In the genomic region with DNA sequence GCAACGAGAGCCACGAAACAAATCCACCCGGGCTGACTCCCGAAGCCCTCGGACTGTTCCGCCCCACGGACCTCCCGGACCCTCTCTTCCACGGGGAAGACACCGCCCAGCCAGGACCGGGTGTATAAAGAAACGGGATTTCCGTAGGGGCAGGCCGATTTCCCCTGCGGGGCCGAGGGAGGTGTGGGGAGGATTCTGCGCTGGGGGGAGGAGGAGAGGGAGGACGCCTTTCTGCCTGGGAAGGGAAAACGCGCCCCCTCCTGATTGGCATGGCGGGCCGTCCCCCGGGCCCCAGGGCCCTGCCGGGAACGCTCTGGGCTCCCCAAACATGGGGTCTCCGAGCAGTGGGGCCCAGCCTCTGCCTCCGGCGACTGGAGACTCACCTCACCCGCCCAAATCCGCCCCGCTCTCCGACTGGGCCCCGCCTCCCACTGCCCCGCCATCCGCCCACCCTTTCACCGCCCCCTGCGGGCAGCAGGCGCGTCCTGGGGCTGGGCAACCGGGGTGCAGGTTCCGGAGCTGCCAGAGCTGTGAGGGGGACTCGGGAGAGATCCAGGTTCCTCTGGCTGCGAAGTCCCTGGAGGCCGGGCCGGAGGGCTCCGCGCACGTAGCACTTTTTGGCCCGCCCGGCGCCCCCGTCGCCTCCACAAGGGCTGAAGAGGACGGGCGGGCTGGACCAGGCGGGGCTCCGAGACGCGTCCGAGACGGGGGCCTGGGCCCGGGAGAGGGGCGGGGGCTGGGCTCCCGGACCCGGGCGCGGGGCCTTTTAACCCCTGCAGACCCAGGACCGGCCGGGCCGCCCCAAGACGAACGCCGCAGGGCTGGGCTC, we compare ENCODE assay signal across 8 cellular contexts. TPM values are rescaled to one million over a fixed set of nuclear protein-coding genes. Genes with fewer than 3 reads are reported as not detected.
A peak's percentile ranks its signal among the peaks of the same experiment; 100 is the strongest.
DNase-seq lines count a peak whose midpoint lies in the region; ATAC-seq and TF ChIP-seq lines count a peak whose summit lies in the region.

No MANE protein-coding gene starts in this region.

- no peaks in the 10 kb centered on the region for H3K9me3 ChIP-seq in H9 (ENCODE audit: control insufficient read depth, low read depth, low read length)
- peaks cover 12% of the 10 kb centered on the region for H3K9me3 ChIP-seq in endodermal cell (ENCODE audit: control insufficient read depth, low read length)
- H3K9me3 ChIP-seq in mucosa of stomach (ENCODE audit: control insufficient read depth, low read length) = no peaks in the 10 kb centered on the region

- H3K9ac ChIP-seq in H9 (ENCODE audit: extremely low read depth, insufficient read length, low read length) = peak overlapping the region; percentile 51
- peak overlapping the region; percentile 20 for H3K9ac ChIP-seq in endodermal cell (ENCODE audit: extremely low read depth, low read length, poor library complexity, severe bottlenecking)
- peak overlapping the region; percentile 66 for H3K9ac ChIP-seq in mucosa of stomach (ENCODE audit: low read length)

- no peak overlapping the region for H2BK15ac ChIP-seq in H9 (ENCODE audit: low read depth, low read length)

- no CpG with 5 or more reads among the region's 73 CpGs for WGBS in H9 (ENCODE audit: extremely low coverage, insufficient read length, low lambda C conversion rate)
- WGBS in endodermal cell (ENCODE audit: insufficient coverage in 1 of 2, insufficient read length in 1 of 2), 2 experiments = 6 to 7% methylated on average over 43 to 73 of the region's 73 CpGs

- peaks cover 20 to 48% (median 24%) of the 10 kb centered on the region in 3 experiments; a peak in 6 of 7 replicates for H3K36me3 Mint-ChIP-seq in H9 (ENCODE audit: insufficient read depth in 1 of 3, low read depth in 3 of 3)
- H3K36me3 Mint-ChIP-seq in activated CD4-positive, alpha-beta memory T cell treated with anti-CD3 and anti-CD28 coated beads, Interleukin-2, amount 10 ng/mL, durations not matched to agents 7 days and 5 days (ENCODE audit: low read depth) = peaks cover 27% of the 10 kb centered on the region
- peaks cover 20% of the 10 kb centered on the region for H3K36me3 Mint-ChIP-seq in endodermal cell (ENCODE audit: low read depth)
- peaks cover 23% of the 10 kb centered on the region for H3K36me3 Mint-ChIP-seq in stimulated activated memory B cell treated with anti-CD40 and anti-IgM and Interleukin-4, amounts not matched to agents 10 μg/mL and 1 μg/mL and 100 μg/mL, for 72 hours

- no peaks in the 10 kb centered on the region for H4K20me1 ChIP-seq in H9 (ENCODE audit: control insufficient read depth, insufficient read depth, insufficient read length)

- DNase-seq in GM10266 (ENCODE audit: extremely low spot score) = peak; percentile 86
- DNase-seq in H9 = peak; percentile 80
- DNase-seq in M059J (ENCODE audit: low read depth) = peak; percentile 63
- peak; percentile 76 for DNase-seq in activated CD4-positive, alpha-beta memory T cell treated with anti-CD3 and anti-CD28 coated beads, Interleukin-2, amount 10 ng/mL, durations not matched to agents 7 days and 5 days
- peak; percentile 93 for DNase-seq in endodermal cell
- DNase-seq in T1000 (lab: John Stamatoyannopoulos, UW) = no peak

- peak overlapping the region; percentile 72 for H3K4me2 ChIP-seq in H9 (ENCODE audit: insufficient read depth, insufficient read length, low read length)

- H3K36me3 ChIP-seq in endodermal cell (ENCODE audit: control insufficient read depth, insufficient read depth, low read length) (peaks cover 20% of the 10 kb centered on the region), mucosa of stomach (ENCODE audit: control insufficient read depth, insufficient read depth, low read length) (peaks cover 11% of the 10 kb centered on the region)

- peaks cover 4% of the 10 kb centered on the region for H3K79me1 ChIP-seq in H9 (ENCODE audit: insufficient read depth, low read depth, low read length, poor library complexity, severe bottlenecking)

- peak overlapping the region; percentile 64 for H4K5ac ChIP-seq in H9 (ENCODE audit: insufficient read length, low read depth, low read length)

- H2AK5ac ChIP-seq in H9 (ENCODE audit: insufficient read length, low read length) = no peak overlapping the region

- no peaks in the 10 kb centered on the region; the same call in 1 of the 2 replicates for H3K4me1 ChIP-seq in H9 (ENCODE audit: insufficient read depth, low read length)
- H3K4me1 ChIP-seq in endodermal cell (ENCODE audit: control insufficient read depth, insufficient read depth, low read length) = no peaks in the 10 kb centered on the region
- peaks cover 29% of the 10 kb centered on the region for H3K4me1 ChIP-seq in mucosa of stomach (ENCODE audit: control insufficient read depth, insufficient read depth, low read length)

- H3K4me1 Mint-ChIP-seq in H9 = peaks cover 2 to 25% of the 10 kb centered on the region in 2 experiments; a peak in 3 of 4 replicates
- peaks cover 10% of the 10 kb centered on the region for H3K4me1 Mint-ChIP-seq in activated CD4-positive, alpha-beta memory T cell treated with anti-CD3 and anti-CD28 coated beads, Interleukin-2, amount 10 ng/mL, durations not matched to agents 7 days and 5 days
- H3K4me1 Mint-ChIP-seq in endodermal cell = peaks cover 2% of the 10 kb centered on the region
- H3K4me1 Mint-ChIP-seq in stimulated activated memory B cell treated with anti-CD40 and anti-IgM and Interleukin-4, amounts not matched to agents 10 μg/mL and 1 μg/mL and 100 μg/mL, for 72 hours = peaks cover 27% of the 10 kb centered on the region

- H3K4me3 ChIP-seq in endodermal cell (ENCODE audit: low read length) = peak overlapping the region; percentile 92
- peak overlapping the region; percentile 31 for H3K4me3 ChIP-seq in mucosa of stomach (ENCODE audit: low read length)

- no peak overlapping the region for H3K27ac ChIP-seq in H9 (ENCODE audit: insufficient read length, low read depth, low read length)
- peak overlapping the region; percentile 53 for H3K27ac ChIP-seq in endodermal cell (ENCODE audit: low read depth, low read length)

- H3K27me3 Mint-ChIP-seq in H9 (ENCODE audit: low read depth) = peaks cover 14% of the 10 kb centered on the region
- H3K27me3 Mint-ChIP-seq in activated CD4-positive, alpha-beta memory T cell treated with anti-CD3 and anti-CD28 coated beads, Interleukin-2, amount 10 ng/mL, durations not matched to agents 7 days and 5 days = peaks cover 14% of the 10 kb centered on the region
- H3K27me3 Mint-ChIP-seq in endodermal cell (ENCODE audit: insufficient read depth) = peaks cover 14% of the 10 kb centered on the region
- peaks cover 9% of the 10 kb centered on the region for H3K27me3 Mint-ChIP-seq in stimulated activated memory B cell treated with anti-CD40 and anti-IgM and Interleukin-4, amounts not matched to agents 10 μg/mL and 1 μg/mL and 100 μg/mL, for 72 hours

- H3K27ac Mint-ChIP-seq in H9 (peak overlapping the region in 1 of 3 experiments; percentile 52; a peak in 1 of 7 replicates), endodermal cell (no peak overlapping the region)
- peak overlapping the region; percentile 58 for H3K27ac Mint-ChIP-seq in activated CD4-positive, alpha-beta memory T cell treated with anti-CD3 and anti-CD28 coated beads, Interleukin-2, amount 10 ng/mL, durations not matched to agents 7 days and 5 days
- H3K27ac Mint-ChIP-seq in stimulated activated memory B cell treated with anti-CD40 and anti-IgM and Interleukin-4, amounts not matched to agents 10 μg/mL and 1 μg/mL and 100 μg/mL, for 72 hours = peak overlapping the region; percentile 85

- no peak overlapping the region for H2BK12ac ChIP-seq in H9 (ENCODE audit: insufficient read length, low read depth, low read length)

- POLR2A ChIA-PET in activated CD4-positive, alpha-beta memory T cell treated with anti-CD3 and anti-CD28 coated beads, Interleukin-2, amount 10 ng/mL, durations not matched to agents 7 days and 5 days (lab: Charles Lee) = interaction anchor here (0.6 to 5.1 kb wide), 32 partner anchors 10 to 546 kb away, joined by 3 to 136 read pairs (median 6); a partner anchor contains a TSS

- no peak overlapping the region for H2BK120ac ChIP-seq in H9 (ENCODE audit: low read depth, low read length, poor library complexity, severe bottlenecking)

- peak overlapping the region; percentile 39 for H3K18ac ChIP-seq in H9 (ENCODE audit: insufficient read length, low read depth, low read length)

- H3K27me3 ChIP-seq in H9 (ENCODE audit: insufficient read depth, low read length) (no peaks in the 10 kb centered on the region), endodermal cell (ENCODE audit: control insufficient read depth, insufficient read depth, low read length, poor library complexity, severe bottlenecking) (peaks cover 5% of the 10 kb centered on the region), mucosa of stomach (ENCODE audit: control insufficient read depth, insufficient read depth, low read length) (no peaks in the 10 kb centered on the region)

- no peak overlapping the region for H3K56ac ChIP-seq in H9 (ENCODE audit: insufficient read length, low read depth, low read length)

- H3K4ac ChIP-seq in H9 (ENCODE audit: low read depth, low read length) = no peak overlapping the region

- no peak overlapping the region for H2AFZ ChIP-seq in H9 (ENCODE audit: low read length)

- ATAC-seq in stimulated activated memory B cell treated with anti-CD40 and anti-IgM and Interleukin-4, amounts not matched to agents 10 μg/mL and 1 μg/mL and 100 μg/mL, for 72 hours = peak; percentile 68

- H4K91ac ChIP-seq in H9 (ENCODE audit: insufficient read length, low read depth, low read length) = no peak overlapping the region

- peak overlapping the region; percentile 64 to 85 for H3K4me3 Mint-ChIP-seq in H9
- H3K4me3 Mint-ChIP-seq in activated CD4-positive, alpha-beta memory T cell treated with anti-CD3 and anti-CD28 coated beads, Interleukin-2, amount 10 ng/mL, durations not matched to agents 7 days and 5 days = peak overlapping the region; percentile 73
- H3K4me3 Mint-ChIP-seq in endodermal cell = peak overlapping the region; percentile 86
- peak overlapping the region; percentile 78 for H3K4me3 Mint-ChIP-seq in stimulated activated memory B cell treated with anti-CD40 and anti-IgM and Interleukin-4, amounts not matched to agents 10 μg/mL and 1 μg/mL and 100 μg/mL, for 72 hours

- CTCF ChIA-PET in activated CD4-positive, alpha-beta memory T cell treated with anti-CD3 and anti-CD28 coated beads, Interleukin-2, amount 10 ng/mL, durations not matched to agents 7 days and 5 days (lab: Charles Lee) = interaction anchor here (0.7 to 2.8 kb wide), 7 partner anchors 18 to 519 kb away, joined by 3 to 14 read pairs (median 5); a partner anchor contains a TSS

- no peaks in the 10 kb centered on the region; the same call in 1 of the 2 replicates for H3K79me2 ChIP-seq in H9 (ENCODE audit: insufficient read depth, low read length)

- H2BK20ac ChIP-seq in H9 (ENCODE audit: low read depth, low read length, poor library complexity, severe bottlenecking) = no peak overlapping the region

- peak overlapping the region; percentile 78 for H3K14ac ChIP-seq in H9 (ENCODE audit: insufficient read depth, low read length)

- no peak overlapping the region for H3T11ph ChIP-seq in H9 (ENCODE audit: low read length)

- H3K23me2 ChIP-seq in H9 (ENCODE audit: insufficient read length, low read depth, low read length, poor library complexity, severe bottlenecking) = peaks cover 10% of the 10 kb centered on the region

- no peak overlapping the region for H4K8ac ChIP-seq in H9 (replicated peaks; ENCODE audit: insufficient read length, low read depth, low read length)

- peak; percentile 14 for TF ChIP-seq CTCF in GM10266 (IDR thresholded peaks at IDR 0.05; ENCODE audit: control insufficient read depth, insufficient read depth, low read depth, missing control alignments)
- peak; percentile 41; the same call in 2 of the 3 replicates for TF ChIP-seq CTCF in H9 (conservative IDR thresholded peaks at IDR 0.05)
- TF ChIP-seq CTCF in endodermal cell (conservative IDR thresholded peaks at IDR 0.05) = peak; percentile 56

- peaks cover 7 to 17% of the 10 kb centered on the region in 2 experiments; a peak in 4 of 5 replicates for H3K9me3 Mint-ChIP-seq in H9
- peaks cover 4% of the 10 kb centered on the region for H3K9me3 Mint-ChIP-seq in activated CD4-positive, alpha-beta memory T cell treated with anti-CD3 and anti-CD28 coated beads, Interleukin-2, amount 10 ng/mL, durations not matched to agents 7 days and 5 days
- peaks cover 7% of the 10 kb centered on the region for H3K9me3 Mint-ChIP-seq in endodermal cell
- peaks cover 5% of the 10 kb centered on the region for H3K9me3 Mint-ChIP-seq in stimulated activated memory B cell treated with anti-CD40 and anti-IgM and Interleukin-4, amounts not matched to agents 10 μg/mL and 1 μg/mL and 100 μg/mL, for 72 hours

- H3K23ac ChIP-seq in H9 (ENCODE audit: insufficient read length, low read depth, low read length) = no peak overlapping the region

- no peak overlapping the region for H2BK5ac ChIP-seq in H9 (ENCODE audit: insufficient read length, low read length)

RNA-seq across cellular contexts. Expression of a gene that starts 0.6 kb away (rescaled TPM):
- total RNA-seq in H9 (2021) (149 and 153 TPM in 2 replicates), endodermal cell (100 to 1,000 TPM; 247 to 296 TPM)
- total RNA-seq in M059J (2014; rRNA removed; shearing (Covaris generic)) = 263 and 328 TPM in 2 replicates
- total RNA-seq in activated CD4-positive, alpha-beta memory T cell treated with anti-CD3 and anti-CD28 coated beads, Interleukin-2, amount 10 ng/mL, durations not matched to agents 7 days and 5 days = 100 to 1,000 TPM; 228 to 232 TPM
- polyA plus RNA-seq in endodermal cell (2013, experiment 1 of 2) = 318 TPM
- 282 TPM for polyA plus RNA-seq in endodermal cell (2013, experiment 2 of 2)

RNA-seq across cellular contexts. Expression of a gene that starts 17.2 kb away (rescaled TPM):
- total RNA-seq in H9 (2021) (0.44 and 0.46 TPM in 2 replicates), endodermal cell (under 1 TPM in 1 of 2 donors, not detected in 1; 0.22 TPM)
- total RNA-seq in M059J (2014; rRNA removed; shearing (Covaris generic)) = not detected in 2 replicates
- total RNA-seq in activated CD4-positive, alpha-beta memory T cell treated with anti-CD3 and anti-CD28 coated beads, Interleukin-2, amount 10 ng/mL, durations not matched to agents 7 days and 5 days = 1 to 10 TPM; 2.1 to 2.3 TPM
- polyA plus RNA-seq in endodermal cell (2013, experiment 1 of 2) = not detected
- polyA plus RNA-seq in endodermal cell (2013, experiment 2 of 2) = not detected

RNA-seq across cellular contexts. Expression of a gene that starts 21.1 kb away (rescaled TPM):
- 25.8 and 27.4 TPM in 2 replicates for total RNA-seq in H9 (2021)
- 154 and 260 TPM in 2 replicates for total RNA-seq in M059J (2014; rRNA removed; shearing (Covaris generic))
- total RNA-seq in activated CD4-positive, alpha-beta memory T cell treated with anti-CD3 and anti-CD28 coated beads, Interleukin-2, amount 10 ng/mL, durations not matched to agents 7 days and 5 days = 1 to 10 TPM; 2.0 to 2.6 TPM
- total RNA-seq in endodermal cell = 10 to 100 TPM; 12.1 to 22.6 TPM
- 24.7 TPM for polyA plus RNA-seq in endodermal cell (2013, experiment 1 of 2)
- 18.3 TPM for polyA plus RNA-seq in endodermal cell (2013, experiment 2 of 2)

RNA-seq across cellular contexts. Expression of a gene that starts 27.6 kb away (rescaled TPM):
- total RNA-seq in H9 (2021) = 0.70 and 0.79 TPM in 2 replicates
- not detected in 2 replicates for total RNA-seq in M059J (2014; rRNA removed; shearing (Covaris generic))
- not detected for total RNA-seq in activated CD4-positive, alpha-beta memory T cell treated with anti-CD3 and anti-CD28 coated beads, Interleukin-2, amount 10 ng/mL, durations not matched to agents 7 days and 5 days
- total RNA-seq in endodermal cell = not detected
- not detected for polyA plus RNA-seq in endodermal cell (2013, experiment 1 of 2)
- polyA plus RNA-seq in endodermal cell (2013, experiment 2 of 2) = not detected

RNA-seq across cellular contexts. Expression of a gene that starts 34.0 kb away (rescaled TPM):
- total RNA-seq in H9 (2021) (2.5 and 2.7 TPM in 2 replicates), endodermal cell (1 to 10 TPM; 1.8 to 2.4 TPM)
- total RNA-seq in M059J (2014; rRNA removed; shearing (Covaris generic)) = not detected in 2 replicates
- total RNA-seq in activated CD4-positive, alpha-beta memory T cell treated with anti-CD3 and anti-CD28 coated beads, Interleukin-2, amount 10 ng/mL, durations not matched to agents 7 days and 5 days = under 1 TPM; 0.20 to 0.30 TPM
- polyA plus RNA-seq in endodermal cell (2013, experiment 1 of 2) = 5.2 TPM
- 5.2 TPM for polyA plus RNA-seq in endodermal cell (2013, experiment 2 of 2)
